18 cellular contexts compared by ENCODE assay signal in genomic region chr14:69910871-69911270, GRCh38. TPM values are rescaled to one million over a fixed set of nuclear protein-coding genes. Genes with fewer than 3 reads are reported as not detected.
"Had no signal": no experiment of that assay in that cellular context is flagged by ENCODE, and none has a peak within 500 bp of the region (broad histone marks: within the 10 kb centered on the region; RNA-seq: fewer than 3 reads in every experiment).

No MANE protein-coding gene starts in this region.

- ATAC-seq: activated CD4-positive, CD25-positive, alpha-beta regulatory T cell treated with anti-CD3 and anti-CD28 coated beads, Interleukin-2, amount 50 U/mL, for 24 hours; gastroesophageal sphincter; left lung; natural killer cell; right cardiac atrium had no signal

- DNase-seq: activated CD4-positive, alpha-beta T cell treated with anti-CD3 and anti-CD28 coated beads, Interleukin-2, amount 50 U/mL, for 1 hour; activated CD8-positive, alpha-beta memory T cell treated with anti-CD3 and anti-CD28 coated beads for 24 hours; activated naive CD8-positive, alpha-beta T cell treated with anti-CD3 and anti-CD28 coated beads, Interleukin-2, amount 10 ng/mL, durations not matched to agents 7 days and 5 days; erythroblast; left lung; natural killer cell; right cardiac atrium; stimulated activated CD4-positive, alpha-beta T cell treated with anti-CD3 and anti-CD28 coated beads, Interleukin-15, amount 100 ng/mL, for 24 hours; stimulated activated CD4-positive, alpha-beta T cell treated with anti-CD3 and anti-CD28 coated beads, Interleukin-4, amount 100 ng/mL, for 1 hour; stimulated activated naive CD4-positive, alpha-beta T cell treated with Interleukin-2 at 50 U/mL for 16 hours; upper lobe of left lung had no signal

- FAIRE-seq: keratinocyte had no signal

- H3K27ac ChIP-seq: gastroesophageal sphincter, left lung, neutrophil, skin epidermis, suprapubic skin, upper lobe of left lung had no signal

RNA-seq across cellular contexts. Expression of gene SMOC1, which starts 31.7 kb away (rescaled TPM):
- total RNA-seq: activated naive CD8-positive, alpha-beta T cell treated with anti-CD3 and anti-CD28 coated beads, Interleukin-2, amount 10 ng/mL, durations not matched to agents 7 days and 5 days; activated T-helper 1 cell treated with anti-CD3 and anti-CD28 coated beads, Interleukin-12 subunit alpha, Interleukin-12 subunit beta, Interleukin-2, Interleukin-4 antibody, amounts not matched to agents 30 ng/mL and 10 ng/mL and 1 ng/mL, durations not matched to agents 14 hours and 24 hours and 36 hours; natural killer cell had no signal
